In the genomic region with DNA sequence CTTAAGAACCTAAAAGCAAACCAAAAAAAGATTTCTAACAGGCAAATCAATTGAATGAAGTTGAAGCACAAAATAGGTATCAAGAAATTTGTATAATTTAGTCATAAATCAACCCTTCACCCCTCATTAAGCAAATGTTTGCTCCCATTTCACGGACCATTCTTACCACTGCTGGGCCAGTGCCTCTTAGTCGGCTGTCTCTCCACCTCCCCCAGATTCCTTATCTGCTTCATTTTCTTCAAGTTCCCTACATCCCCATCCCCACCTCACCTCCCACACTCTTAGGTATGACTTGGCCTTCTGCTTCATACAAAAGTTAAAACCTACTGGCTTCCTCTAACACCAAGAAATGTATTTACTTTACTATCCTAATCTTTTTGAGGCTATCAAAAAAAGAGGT, we compare ENCODE assay signal across 25 cellular contexts.
"Had no signal": no experiment of that assay in that cellular context is flagged by ENCODE, and none has a peak within 500 bp of the region (broad histone marks: within the 10 kb centered on the region; RNA-seq: fewer than 3 reads in every experiment).

No MANE protein-coding gene starts in this region.

- H3K9me3 ChIP-seq: esophagus muscularis mucosa, gastroesophageal sphincter, left ventricle myocardium inferior, lower lobe of right lung, pancreas, testis, tibial nerve, upper lobe of right lung, vagina had no signal

- H3K27ac Mint-ChIP-seq: memory B cell, progenitor cell of endocrine pancreas had no signal

- H3K9me3 Mint-ChIP-seq: memory B cell; natural killer cell treated with Interleukin-12 subunit alpha and Interleukin-12 subunit beta and Interleukin-15 and Interleukin-18, amount 100 ng/mL, for 72 hours had no signal

- H3K4me1 ChIP-seq: esophagus muscularis mucosa, gastroesophageal sphincter, lower lobe of right lung, pancreas, testis, upper lobe of right lung, vagina had no signal

- DNase-seq: cortex of kidney; dorsolateral prefrontal cortex; effector CD8-positive, alpha-beta T cell; foreskin fibroblast; glutamatergic neuron; islet precursor cell; left ventricle myocardium inferior; lower lobe of right lung; midbrain; occipital lobe; pancreas; right cardiac atrium; stimulated activated CD4-positive, alpha-beta T cell treated with anti-CD3 and anti-CD28 coated beads, Interleukin-2, amount 100 ng/mL, for 48 hours; stimulated activated naive CD8-positive, alpha-beta T cell treated with anti-CD3 and anti-CD28 coated beads, Interleukin-15, Interleukin-2, amounts not matched to agents 100 U/mL and 50 U/mL, for 24 hours; testis; upper lobe of right lung had no signal

- H3K4me2 ChIP-seq: smooth muscle cell had no signal

- H3K36me3 ChIP-seq: vagina had no signal

- H3K4me3 ChIP-seq: dorsolateral prefrontal cortex, esophagus muscularis mucosa, gastroesophageal sphincter, left ventricle myocardium inferior, lower lobe of right lung, pancreas, smooth muscle cell, testis, tibial nerve, upper lobe of right lung, vagina had no signal

- H3K27ac ChIP-seq: dorsolateral prefrontal cortex, epithelial cell of prostate, esophagus muscularis mucosa, gastroesophageal sphincter, left ventricle myocardium inferior, lower lobe of right lung, pancreas, testis, tibial nerve, upper lobe of right lung, vagina had no signal

- ATAC-seq: gastroesophageal sphincter; lower lobe of right lung; natural killer cell treated with Interleukin-12 subunit alpha and Interleukin-12 subunit beta and Interleukin-15 and Interleukin-18, amount 100 ng/mL, for 72 hours; pancreas; right cardiac atrium; stimulated activated naive CD8-positive, alpha-beta T cell treated with anti-CD3 and anti-CD28 coated beads, Interleukin-15, Interleukin-2, amounts not matched to agents 100 U/mL and 50 U/mL, for 24 hours; upper lobe of right lung had no signal

- H3K4me3 Mint-ChIP-seq: memory B cell; natural killer cell treated with Interleukin-12 subunit alpha and Interleukin-12 subunit beta and Interleukin-15 and Interleukin-18, amount 100 ng/mL, for 72 hours had no signal

- H3K27me3 Mint-ChIP-seq: memory B cell; natural killer cell treated with Interleukin-12 subunit alpha and Interleukin-12 subunit beta and Interleukin-15 and Interleukin-18, amount 100 ng/mL, for 72 hours; progenitor cell of endocrine pancreas had no signal

- H3K27me3 ChIP-seq: dorsolateral prefrontal cortex, esophagus muscularis mucosa, gastroesophageal sphincter, pancreas, testis, tibial nerve, upper lobe of right lung, vagina had no signal
